8 cellular contexts compared by ENCODE assay signal in the genomic region with DNA sequence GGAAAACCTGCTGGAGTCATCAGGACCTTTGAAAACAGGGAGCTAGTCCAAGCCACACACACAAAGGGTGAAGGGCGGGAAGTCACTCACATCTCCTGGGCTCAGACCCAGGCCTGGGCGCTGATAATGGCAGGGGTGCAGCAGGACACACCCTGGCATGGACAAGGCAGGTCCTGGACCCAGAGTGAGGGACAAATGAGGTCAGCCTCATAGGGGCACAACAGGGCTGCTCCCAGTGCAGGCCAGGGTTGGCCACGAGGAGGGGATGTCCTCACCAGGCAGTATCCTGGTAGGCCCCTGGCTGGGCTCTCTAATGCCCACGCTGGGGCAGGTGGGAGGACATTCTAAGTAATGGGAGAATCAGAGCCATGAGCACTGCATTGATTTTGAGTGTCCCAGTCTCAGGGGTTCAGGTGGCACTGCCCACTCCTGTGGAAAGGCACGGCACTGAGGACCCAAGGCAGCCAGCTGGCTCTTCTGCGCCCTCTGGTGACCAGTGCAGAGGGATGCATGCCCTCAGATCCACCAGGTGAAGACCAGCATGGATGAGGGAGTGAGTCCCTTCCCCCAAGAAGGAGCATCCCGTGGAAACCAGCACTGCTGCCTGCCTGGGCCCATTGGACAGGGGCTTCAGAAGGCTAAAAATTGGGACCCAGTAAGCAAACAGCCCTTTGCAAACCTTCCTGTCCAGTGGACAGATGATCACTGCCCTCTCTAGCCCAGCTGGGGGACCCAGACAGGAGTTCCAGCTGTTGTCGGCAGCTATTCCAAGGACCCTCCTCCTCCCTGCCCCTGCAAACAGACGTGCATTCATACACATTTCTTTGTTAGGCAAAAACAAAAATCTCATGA.
DNase-seq lines count a peak whose midpoint lies in the region; ATAC-seq and TF ChIP-seq lines count a peak whose summit lies in the region.

No MANE protein-coding gene starts in this region.

- peak; percentile 97 for TF ChIP-seq CTCF in GM13976 (IDR thresholded peaks at IDR 0.05; ENCODE audit: borderline replicate concordance, control extremely low read depth, extremely low read depth, insufficient read depth, missing control alignments)

- DNase-seq in AG08396 (ENCODE audit: low spot score) (peak; percentile 81), GM13976 (ENCODE audit: low spot score) (peak; percentile 87), NCI-H2171 treated with DMSO at 0.1 percent for 48 hours (lab: John Stamatoyannopoulos, UW) (peak; percentile 59), memory B cell (ENCODE audit: low spot score in 2 of 2) (peak; percentile 71 to 79)
- peak; percentile 64 to 66 for DNase-seq in activated CD4-positive, alpha-beta T cell treated with anti-CD3 and anti-CD28 coated beads, Interleukin-2, amount 50 U/mL, for 4 hours
- DNase-seq in effector CD4-positive, alpha-beta T cell, result peak; percentile 70
- DNase-seq in stimulated activated CD8-positive, alpha-beta memory T cell treated with anti-CD3 and anti-CD28 coated beads, Interleukin-4, amount 100 ng/mL, for 4 hours (ENCODE audit: low read depth in 2 of 2, low spot score in 1 of 2), result peak; percentile 38 to 43

- ATAC-seq in memory B cell (ENCODE audit: low read depth), result peak; percentile 98
- no peak for ATAC-seq in GM19455 (IDR thresholded peaks at IDR 0.05; ENCODE audit: unreplicated experiment)

- no peaks in the 10 kb centered on the region for H3K27me3 Mint-ChIP-seq in memory B cell

- no peak overlapping the region for H3K27ac Mint-ChIP-seq in memory B cell

- in situ Hi-C loops in GM13976 (cut with MboI; ENCODE audit: low sequenced_read_pairs, unreplicated experiment), result loop anchor here (10.0 kb wide), 1 partner anchor 45 kb away; no protein-coding TSS in a partner anchor

- H3K9me3 Mint-ChIP-seq in memory B cell, result no peaks in the 10 kb centered on the region

- no peaks in the 10 kb centered on the region for H3K4me1 Mint-ChIP-seq in memory B cell

- no peak overlapping the region for H3K4me3 Mint-ChIP-seq in memory B cell

- H3K36me3 Mint-ChIP-seq in memory B cell, result no peaks in the 10 kb centered on the region
